In genomic region chr9:16030513-16031185, GRCh38 we compare ENCODE assay signal across 9 cellular contexts.
DNase-seq lines count a peak whose midpoint lies in the region; ATAC-seq, FAIRE-seq and TF ChIP-seq lines count a peak whose summit lies in the region.
"Had no signal": no experiment of that assay in that cellular context is flagged by ENCODE, and none has a peak within 500 bp of the region (broad histone marks: within the 10 kb centered on the region; RNA-seq: fewer than 3 reads in every experiment).

No MANE protein-coding gene starts in this region.

- H3K9me3 ChIP-seq in smooth muscle cell (replicated peaks; ENCODE audit: low read depth): no peaks in the 10 kb centered on the region
- H3K9me3 ChIP-seq in kidney (ENCODE audit: control insufficient read depth in 1 of 2, low read length in 2 of 2): no peaks in the 10 kb centered on the region
- no peaks in the 10 kb centered on the region for H3K9me3 ChIP-seq in left ventricle myocardium inferior (replicated peaks)

- intact Hi-C loops in kidney (cut with DNase I) (no loop called here), left ventricle myocardium inferior (cut with micrococcal nuclease) (no loop called here)

- H3K27me3 ChIP-seq in smooth muscle cell (ENCODE audit: low read depth): no peaks in the 10 kb centered on the region
- peaks cover 3% of the 10 kb centered on the region for H3K27me3 ChIP-seq in left ventricle myocardium inferior (ENCODE audit: low read depth)

- H3K4me3 ChIP-seq in smooth muscle cell (no peak overlapping the region), kidney (ENCODE audit: low read length in 2 of 2) (no peak overlapping the region), left ventricle myocardium inferior (no peak overlapping the region)
- H3K4me3 ChIP-seq: lung had no signal

- peak; percentile 99 for ATAC-seq in GM19463 (IDR thresholded peaks at IDR 0.05; ENCODE audit: unreplicated experiment)
- ATAC-seq in HG03457 (IDR thresholded peaks at IDR 0.05; ENCODE audit: unreplicated experiment): peak; percentile 93
- peak; percentile 87 to 95 for ATAC-seq in activated T-cell treated with anti-CD3 and anti-CD28 coated beads, Interleukin-2, amount 50 U/mL, for 72 hours (replicated peaks in 1 of 2)
- no peak for ATAC-seq in WTC11

- no peak overlapping the region for H3K4me2 ChIP-seq in smooth muscle cell

- H3K4me3 Mint-ChIP-seq in activated T-cell treated with anti-CD3 and anti-CD28 coated beads, Interleukin-2, amount 50 U/mL, for 72 hours: peak overlapping the region in 1 of 2 donors; percentile 48
- no peak overlapping the region for H3K4me3 Mint-ChIP-seq in WTC11

- peaks cover 10% of the 10 kb centered on the region for H3K4me1 Mint-ChIP-seq in activated T-cell treated with anti-CD3 and anti-CD28 coated beads, Interleukin-2, amount 50 U/mL, for 72 hours (ENCODE audit: low read depth)
- peaks cover 19% of the 10 kb centered on the region for H3K4me1 Mint-ChIP-seq in WTC11

- no peaks in the 10 kb centered on the region for H3K79me2 ChIP-seq in smooth muscle cell (ENCODE audit: low read depth)

- TF ChIP-seq CTCF in smooth muscle cell (IDR thresholded peaks at IDR 0.05; ENCODE audit: borderline replicate concordance, insufficient read depth, poor library complexity, severe bottlenecking): no peak
- no peak for TF ChIP-seq CTCF in WTC11 (IDR thresholded peaks at IDR 0.05)
- no peak for TF ChIP-seq CTCF in kidney (IDR thresholded peaks at IDR 0.05; ENCODE audit: borderline replicate concordance, extremely low read depth, insufficient read depth)
- TF ChIP-seq CTCF in left ventricle myocardium inferior (IDR thresholded peaks at IDR 0.05; ENCODE audit: borderline replicate concordance): no peak

- no peak overlapping the region for H2AFZ ChIP-seq in smooth muscle cell (ENCODE audit: low read depth)

- no peaks in the 10 kb centered on the region for H4K20me1 ChIP-seq in smooth muscle cell (ENCODE audit: low read depth)

- no peaks in the 10 kb centered on the region for H3K4me1 ChIP-seq in smooth muscle cell (ENCODE audit: low read depth)
- no peaks in the 10 kb centered on the region for H3K4me1 ChIP-seq in kidney (ENCODE audit: control insufficient read depth in 1 of 2, insufficient read depth in 1 of 2, low read depth in 1 of 2, low read length in 2 of 2)
- no peaks in the 10 kb centered on the region for H3K4me1 ChIP-seq in left ventricle myocardium inferior

- H3F3A ChIP-seq in smooth muscle cell (ENCODE audit: low read depth): no peaks in the 10 kb centered on the region

- 31% methylated on average over 8 of the region's 8 CpGs for WGBS in smooth muscle cell (ENCODE audit: low lambda C conversion rate)

- H3K27me3 Mint-ChIP-seq in activated T-cell treated with anti-CD3 and anti-CD28 coated beads, Interleukin-2, amount 50 U/mL, for 72 hours (ENCODE audit: low read depth): peaks cover 18% of the 10 kb centered on the region
- H3K27me3 Mint-ChIP-seq in WTC11 (ENCODE audit: low read depth): peaks cover 3% of the 10 kb centered on the region; the same call in 1 of the 2 replicates

- H3K27ac Mint-ChIP-seq in activated T-cell treated with anti-CD3 and anti-CD28 coated beads, Interleukin-2, amount 50 U/mL, for 72 hours: peak overlapping the region; percentile 11
- no peak overlapping the region for H3K27ac Mint-ChIP-seq in WTC11

- POLR2A ChIA-PET in WTC11 (lab: Charles Lee): interaction anchor here (1.1 kb wide), 1 partner anchor 10 kb away, joined by 4 read pairs; no protein-coding TSS in a partner anchor

- H3K27ac ChIP-seq in smooth muscle cell (ENCODE audit: low read depth) (peak overlapping the region; percentile 37), kidney (ENCODE audit: low read depth in 2 of 2, low read length in 2 of 2) (no peak overlapping the region), left ventricle myocardium inferior (replicated peaks) (no peak overlapping the region)

- DNase-seq in Daoy (ENCODE audit: low read depth) (peak; percentile 97), smooth muscle cell (lab: John Stamatoyannopoulos, UW; ENCODE audit: unreplicated experiment) (no peak), WTC11 (ENCODE audit: low spot score) (no peak), kidney (no peak), left ventricle myocardium inferior (no peak)
- peak; percentile 50 to 59 for DNase-seq in activated T-cell treated with anti-CD3 and anti-CD28 coated beads, Interleukin-2, amount 50 U/mL, for 72 hours

- peaks cover 0 to 4% of the 10 kb centered on the region in 2 donors for H3K9me3 Mint-ChIP-seq in activated T-cell treated with anti-CD3 and anti-CD28 coated beads, Interleukin-2, amount 50 U/mL, for 72 hours
- peaks cover 11% of the 10 kb centered on the region for H3K9me3 Mint-ChIP-seq in WTC11

- H3K9ac ChIP-seq in smooth muscle cell (ENCODE audit: low read depth) (no peak overlapping the region), kidney (ENCODE audit: low read length in 2 of 2) (no peak overlapping the region)

- H3K36me3 ChIP-seq in smooth muscle cell (ENCODE audit: low read depth) (no peaks in the 10 kb centered on the region), kidney (ENCODE audit: control insufficient read depth in 1 of 2, insufficient read depth in 2 of 2, low read length in 2 of 2) (no peaks in the 10 kb centered on the region), left ventricle myocardium inferior (no peaks in the 10 kb centered on the region)

- CTCF ChIA-PET in WTC11 (lab: Charles Lee): interaction anchor here (1.2 to 2.9 kb wide), 2 partner anchors 9 to 103 kb away, joined by 3 to 20 read pairs; no protein-coding TSS in a partner anchor

- no peak for FAIRE-seq in kidney (lab: Jason Lieb, UNC)

- H3K36me3 Mint-ChIP-seq in activated T-cell treated with anti-CD3 and anti-CD28 coated beads, Interleukin-2, amount 50 U/mL, for 72 hours (ENCODE audit: insufficient read depth in 2 of 2): no peaks in the 10 kb centered on the region
- H3K36me3 Mint-ChIP-seq in WTC11: no peaks in the 10 kb centered on the region

TF ChIP-seq in WTC11, 78 proteins besides CTCF, POLR2A, EP300 and RAD21 (continues in another document):
- TF ChIP-seq NFE2L1 (CRISPR knock-in tag; IDR thresholded peaks at IDR 0.05) (no peak), AR (CRISPR knock-in tag; IDR thresholded peaks at IDR 0.05) (no peak), NFATC4 (CRISPR knock-in tag; IDR thresholded peaks at IDR 0.05) (no peak), CBFB (CRISPR knock-in tag; IDR thresholded peaks at IDR 0.05; ENCODE audit: low read depth) (no peak), TEAD4 (CRISPR knock-in tag; IDR thresholded peaks at IDR 0.05) (no peak), ZNF425 (CRISPR knock-in tag; conservative IDR thresholded peaks at IDR 0.05) (no peak), SMAD3 (CRISPR knock-in tag; IDR thresholded peaks at IDR 0.05; ENCODE audit: borderline replicate concordance) (no peak), FOXK1 (CRISPR knock-in tag; IDR thresholded peaks at IDR 0.05) (no peak), USF1 (CRISPR knock-in tag; IDR thresholded peaks at IDR 0.05) (no peak), JAZF1 (CRISPR knock-in tag; IDR thresholded peaks at IDR 0.05) (no peak), ZNF263 (CRISPR knock-in tag; IDR thresholded peaks at IDR 0.05; ENCODE audit: low read depth) (no peak)

Comparison
In these comparisons a context has a peak if more than half of its experiments do, and no peak if none do; other contexts are left out.
1. DNase-seq: peak in Daoy (single experiment) and activated T-cell treated with anti-CD3 and anti-CD28 coated beads, Interleukin-2, amount 50 U/mL, for 72 hours (2 of 2); none in smooth muscle cell (single experiment), WTC11 (single experiment), kidney (single experiment) and left ventricle myocardium inferior (single experiment).